In genomic region chr17:50662632-50663225, GRCh38 we compare ENCODE assay signal across 1 cellular context.
TF ChIP-seq lines count a peak whose summit lies in the region.

No MANE protein-coding gene starts in this region.

TF ChIP-seq in endothelial cell of umbilical vein, 7 proteins besides CTCF, POLR2A, EP300 and RAD21:
- TF ChIP-seq MAX (IDR thresholded peaks at IDR 0.05; ENCODE audit: insufficient read depth, insufficient read length) (no peak), MYC (IDR thresholded peaks at IDR 0.05; ENCODE audit: low read depth, low read length) (no peak), JUN (IDR thresholded peaks at IDR 0.05; ENCODE audit: borderline replicate concordance, insufficient read depth, insufficient read length, low read depth) (no peak), FOS (IDR thresholded peaks at IDR 0.05; ENCODE audit: borderline replicate concordance, insufficient read depth, low read length) (no peak), POLR2AphosphoS5 (IDR thresholded peaks at IDR 0.05; ENCODE audit: insufficient read depth, low read depth, low read length) (no peak), GATA2 (IDR thresholded peaks at IDR 0.05; ENCODE audit: insufficient read depth, insufficient read length, low read depth, low read length) (no peak), EZH2 (IDR thresholded peaks at IDR 0.05; ENCODE audit: borderline replicate concordance, low read depth, low read length, severe bottlenecking) (no peak)
